Comparison of ENCODE assay signal across 1 cellular context in genomic region chr14:51087024-51087423, GRCh38.
TF ChIP-seq lines count a peak whose summit lies in the region.

No MANE protein-coding gene starts in this region.

TF ChIP-seq in HEK293, 187 proteins besides CTCF, POLR2A, EP300 and RAD21 (continued from another document and continues in another):
- no peak for TF ChIP-seq ZNF747 (tag by site-specific recombination; IDR thresholded peaks at IDR 0.05)
- peak; percentile 79 for TF ChIP-seq PRDM1 (tag by site-specific recombination; IDR thresholded peaks at IDR 0.05)
- no peak for TF ChIP-seq ZNF391 (tag by site-specific recombination; IDR thresholded peaks at IDR 0.05; ENCODE audit: borderline replicate concordance, low read depth)
- no peak for TF ChIP-seq GLIS2 (tag by site-specific recombination; IDR thresholded peaks at IDR 0.05)
- no peak for TF ChIP-seq SP3 (tag by site-specific recombination; IDR thresholded peaks at IDR 0.05)
- TF ChIP-seq BCL11A (tag by site-specific recombination; IDR thresholded peaks at IDR 0.05; ENCODE audit: low read depth) = no peak
- TF ChIP-seq ZNF571 (tag by site-specific recombination; IDR thresholded peaks at IDR 0.05) = no peak
- TF ChIP-seq ZNF626 (tag by site-specific recombination; IDR thresholded peaks at IDR 0.05) = no peak
- peak; percentile 72 for TF ChIP-seq KLF8 (tag by site-specific recombination; IDR thresholded peaks at IDR 0.05)
- TF ChIP-seq GFI1B (tag by site-specific recombination; IDR thresholded peaks at IDR 0.05) = no peak
- TF ChIP-seq ZNF280D (tag by site-specific recombination; IDR thresholded peaks at IDR 0.05) = no peak
- no peak for TF ChIP-seq KLF7 (tag by site-specific recombination; IDR thresholded peaks at IDR 0.05; ENCODE audit: borderline replicate concordance)
- no peak for TF ChIP-seq ZIC2 (tag by site-specific recombination; IDR thresholded peaks at IDR 0.05)
- 0 out of 2 replicates have a peak, but pooled peaks have one; percentile 45 for TF ChIP-seq KLF10 (tag by site-specific recombination; IDR thresholded peaks at IDR 0.05)
- TF ChIP-seq TRIM28 (IDR thresholded peaks at IDR 0.05; ENCODE audit: borderline replicate concordance, low read length) = no peak
- no peak for TF ChIP-seq PBX3 (CRISPR knock-in tag; IDR thresholded peaks at IDR 0.05)
- no peak for TF ChIP-seq ZNF248 (tag by site-specific recombination; IDR thresholded peaks at IDR 0.05)
- no peak for TF ChIP-seq ZNF792 (tag by site-specific recombination; IDR thresholded peaks at IDR 0.05)
- no peak for TF ChIP-seq ZNF114 (tag by site-specific recombination; IDR thresholded peaks at IDR 0.05)
- TF ChIP-seq ZNF354C (tag by site-specific recombination; IDR thresholded peaks at IDR 0.05; ENCODE audit: borderline replicate concordance, low read depth) = no peak
- TF ChIP-seq ZNF510 (tag by site-specific recombination; IDR thresholded peaks at IDR 0.05; ENCODE audit: insufficient replicate concordance) = no peak
- no peak for TF ChIP-seq ZNF544 (tag by site-specific recombination; IDR thresholded peaks at IDR 0.05)
- TF ChIP-seq ZNF660 (tag by site-specific recombination; IDR thresholded peaks at IDR 0.05) = no peak
- no peak for TF ChIP-seq ZNF202 (tag by site-specific recombination; IDR thresholded peaks at IDR 0.05; ENCODE audit: borderline replicate concordance)
- TF ChIP-seq ZNF76 (tag by site-specific recombination; IDR thresholded peaks at IDR 0.05; ENCODE audit: borderline replicate concordance, low read depth) = no peak
- no peak for TF ChIP-seq ZNF133 (tag by site-specific recombination; IDR thresholded peaks at IDR 0.05)
- TF ChIP-seq GLI4 (tag by site-specific recombination; IDR thresholded peaks at IDR 0.05) = no peak
- no peak for TF ChIP-seq EGR2 (tag by site-specific recombination; IDR thresholded peaks at IDR 0.05; ENCODE audit: low read depth)
- no peak for TF ChIP-seq ZNF169 (tag by site-specific recombination; IDR thresholded peaks at IDR 0.05)
- no peak for TF ChIP-seq ZNF639 (tag by site-specific recombination; IDR thresholded peaks at IDR 0.05)
- no peak for TF ChIP-seq ZNF112 (tag by site-specific recombination; IDR thresholded peaks at IDR 0.05)
- TF ChIP-seq ZBTB6 (tag by site-specific recombination; IDR thresholded peaks at IDR 0.05) = no peak
- no peak for TF ChIP-seq PRDM2 (tag by site-specific recombination; IDR thresholded peaks at IDR 0.05; ENCODE audit: borderline replicate concordance)
- no peak for TF ChIP-seq YY2 (tag by site-specific recombination; IDR thresholded peaks at IDR 0.05)
- peak; percentile 89 for TF ChIP-seq KLF1 (tag by site-specific recombination; IDR thresholded peaks at IDR 0.05)
- peak; percentile 75 for TF ChIP-seq ZNF335 (tag by site-specific recombination; conservative IDR thresholded peaks at IDR 0.05)
- TF ChIP-seq ZNF398 (tag by site-specific recombination; IDR thresholded peaks at IDR 0.05) = peak; percentile 46; the same call in 1 of the 2 replicates
- TF ChIP-seq SCRT1 (tag by site-specific recombination; IDR thresholded peaks at IDR 0.05; ENCODE audit: borderline replicate concordance) = no peak
- TF ChIP-seq OSR2 (tag by site-specific recombination; IDR thresholded peaks at IDR 0.05) = no peak
- TF ChIP-seq SALL2 (tag by site-specific recombination; IDR thresholded peaks at IDR 0.05; ENCODE audit: borderline replicate concordance) = no peak
- TF ChIP-seq ZNF558 (tag by site-specific recombination; IDR thresholded peaks at IDR 0.05) = no peak
- peak; percentile 41; the same call in 1 of the 2 replicates for TF ChIP-seq ZNF600 (tag by site-specific recombination; IDR thresholded peaks at IDR 0.05)
- TF ChIP-seq ZNF473 (tag by site-specific recombination; IDR thresholded peaks at IDR 0.05) = no peak
- no peak for TF ChIP-seq ZSCAN16 (tag by site-specific recombination; IDR thresholded peaks at IDR 0.05)
- TF ChIP-seq ZNF654 (tag by site-specific recombination; IDR thresholded peaks at IDR 0.05; ENCODE audit: low read depth) = no peak
- TF ChIP-seq ZNF121 (tag by site-specific recombination; IDR thresholded peaks at IDR 0.05) = no peak
- no peak for TF ChIP-seq ZSCAN18 (tag by site-specific recombination; IDR thresholded peaks at IDR 0.05)
- TF ChIP-seq ZNF23 (tag by site-specific recombination; IDR thresholded peaks at IDR 0.05; ENCODE audit: borderline replicate concordance) = no peak
- no peak for TF ChIP-seq ZNF488 (tag by site-specific recombination; IDR thresholded peaks at IDR 0.05)
- TF ChIP-seq KLF9 (tag by site-specific recombination; IDR thresholded peaks at IDR 0.05; ENCODE audit: low read depth) = peak; percentile 78
- TF ChIP-seq ZNF423 (tag by site-specific recombination; IDR thresholded peaks at IDR 0.05) = no peak
- TF ChIP-seq KLF16 (tag by site-specific recombination; IDR thresholded peaks at IDR 0.05) = no peak
- TF ChIP-seq ZNF266 (tag by site-specific recombination; IDR thresholded peaks at IDR 0.05; ENCODE audit: low read depth) = no peak
- TF ChIP-seq ZNF596 (tag by site-specific recombination; IDR thresholded peaks at IDR 0.05) = no peak
- TF ChIP-seq ZNF624 (tag by site-specific recombination; IDR thresholded peaks at IDR 0.05) = no peak
